Comparison of ENCODE assay signal across 25 cellular contexts in the genomic region with DNA sequence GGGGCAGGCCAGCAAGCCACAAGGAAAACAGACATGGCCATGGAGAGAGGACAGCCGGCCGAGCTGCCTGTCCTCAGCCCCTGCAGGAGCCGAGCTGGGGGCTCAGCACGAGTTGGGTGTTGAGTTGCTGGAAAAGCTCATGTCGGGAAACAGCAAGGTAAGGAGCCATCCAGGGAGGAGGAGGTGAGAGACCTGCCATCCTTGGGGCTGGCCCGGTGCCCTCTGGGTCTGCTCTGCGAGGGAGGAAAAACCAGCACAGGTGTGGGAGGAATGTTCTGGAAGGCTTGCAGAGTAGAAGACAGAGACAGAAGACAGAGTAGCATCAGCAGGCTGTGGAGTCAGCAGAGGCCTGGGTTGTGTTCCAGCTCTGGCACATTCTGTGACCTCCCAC.
"Had no signal": no experiment of that assay in that cellular context is flagged by ENCODE, and none has a peak within 500 bp of the region (broad histone marks: within the 10 kb centered on the region; RNA-seq: fewer than 3 reads in every experiment).

No MANE protein-coding gene starts in this region.

- H3K27me3 ChIP-seq: ascending aorta had no signal

- H3K36me3 Mint-ChIP-seq: activated naive CD4-positive, alpha-beta T cell treated with anti-CD3 and anti-CD28 coated beads, Interleukin-2, amount 50 U/mL, for 72 hours; T-cell had no signal

- H3K36me3 ChIP-seq: ascending aorta had no signal

- H3K4me3 Mint-ChIP-seq: activated B cell treated with CpG ODN at 0.5 μM for 24 hours; activated CD4-positive, alpha-beta T cell treated with anti-CD3 and anti-CD28 coated beads, Interleukin-2, amount 10 ng/mL, durations not matched to agents 24 days and 14 days; activated naive CD8-positive, alpha-beta T cell treated with anti-CD3 and anti-CD28 coated beads, Interleukin-2, amount 50 U/mL, for 24 hours; activated T-cell treated with anti-CD3 and anti-CD28 coated beads, Interleukin-2, amount 50 U/mL, for 4 hours; T-cell had no signal

- H3K27ac ChIP-seq: ascending aorta, body of pancreas had no signal

- H3K27ac Mint-ChIP-seq: activated B cell treated with CpG ODN at 0.5 μM for 24 hours; activated CD4-positive, alpha-beta T cell treated with anti-CD3 and anti-CD28 coated beads, Interleukin-2, amount 10 ng/mL, durations not matched to agents 24 days and 14 days; activated naive CD4-positive, alpha-beta T cell treated with anti-CD3 and anti-CD28 coated beads, Interleukin-2, amount 50 U/mL, for 72 hours; activated naive CD8-positive, alpha-beta T cell treated with anti-CD3 and anti-CD28 coated beads, Interleukin-2, amount 50 U/mL, for 24 hours; T-cell had no signal

- ATAC-seq: activated naive CD4-positive, alpha-beta T cell treated with anti-CD3 and anti-CD28 coated beads, Interleukin-2, amount 50 U/mL, for 72 hours; activated naive CD8-positive, alpha-beta T cell treated with anti-CD3 and anti-CD28 coated beads, Interleukin-2, amount 50 U/mL, for 24 hours; activated T-cell treated with anti-CD3 and anti-CD28 coated beads, Interleukin-2, amount 50 U/mL, for 4 hours; body of pancreas; PC-3; T-cell had no signal

- H3K4me1 Mint-ChIP-seq: activated B cell treated with CpG ODN at 0.5 μM for 24 hours; activated CD4-positive, alpha-beta T cell treated with anti-CD3 and anti-CD28 coated beads, Interleukin-2, amount 10 ng/mL, durations not matched to agents 24 days and 14 days; activated naive CD8-positive, alpha-beta T cell treated with anti-CD3 and anti-CD28 coated beads, Interleukin-2, amount 50 U/mL, for 24 hours; T-cell had no signal

- H3K9me3 ChIP-seq: ascending aorta, body of pancreas had no signal

- H3K4me3 ChIP-seq: ascending aorta, body of pancreas had no signal

- H3K9me3 Mint-ChIP-seq: activated B cell treated with CpG ODN at 0.5 μM for 24 hours; activated CD4-positive, alpha-beta T cell treated with anti-CD3 and anti-CD28 coated beads, Interleukin-2, amount 10 ng/mL, durations not matched to agents 24 days and 14 days; activated naive CD4-positive, alpha-beta T cell treated with anti-CD3 and anti-CD28 coated beads, Interleukin-2, amount 50 U/mL, for 72 hours; activated naive CD8-positive, alpha-beta T cell treated with anti-CD3 and anti-CD28 coated beads, Interleukin-2, amount 50 U/mL, for 24 hours; activated T-cell treated with anti-CD3 and anti-CD28 coated beads, Interleukin-2, amount 50 U/mL, for 4 hours; T-cell had no signal

- DNase-seq: activated B cell treated with CpG ODN at 0.5 μM for 24 hours; activated CD4-positive, alpha-beta T cell treated with anti-CD3 and anti-CD28 coated beads for 1 hour; activated CD4-positive, alpha-beta T cell treated with anti-CD3 and anti-CD28 coated beads, Interleukin-2, amount 50 U/mL, for 48 hours; activated effector memory CD4-positive, alpha-beta T cell treated with anti-CD3 and anti-CD28 coated beads, Interleukin-2, amount 50 U/mL, for 16 hours; activated naive CD4-positive, alpha-beta T cell treated with Interleukin-2 at 50 U/mL for 16 hours; activated naive CD8-positive, alpha-beta T cell treated with anti-CD3 and anti-CD28 coated beads, Interleukin-2, amount 50 U/mL, for 24 hours; activated T-cell treated with anti-CD3 and anti-CD28 coated beads, Interleukin-2, amount 50 U/mL, for 4 hours; amniotic stem cell; body of pancreas; IMR-90; Kasumi-1; KBM-7; NCI-H1105 treated with DMSO at 0.1 percent for 48 hours; NCI-H1436 treated with DMSO at 0.1 percent for 48 hours; NCI-H187; NCI-H2081; NCI-H524; PC-3; SHP77 treated with DMSO at 0.1 percent for 48 hours; T-cell; T-helper 2 cell; T1000 had no signal

- H3K4me1 ChIP-seq: ascending aorta, body of pancreas had no signal
